ENCODE assay signal across 13 cellular contexts in the genomic region with DNA sequence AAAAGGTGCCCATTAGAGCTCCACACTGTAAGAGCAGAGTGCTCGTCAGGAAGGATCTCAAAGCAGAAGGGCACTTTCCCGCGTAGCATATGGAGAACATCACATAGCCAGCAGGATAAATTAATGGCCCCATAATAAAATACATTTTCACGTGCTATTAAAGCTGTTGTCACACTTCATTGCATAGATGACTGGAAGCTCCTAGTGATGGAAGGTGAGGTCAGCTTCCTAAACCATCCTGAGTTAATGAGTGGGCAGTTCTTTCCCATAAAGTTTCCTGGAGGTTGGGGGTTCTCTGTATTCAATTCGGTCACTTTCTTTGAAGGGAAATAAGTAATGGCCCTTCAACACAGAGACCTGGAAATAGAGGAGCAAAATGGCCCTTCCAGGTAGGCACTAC.
DNase-seq lines count a peak whose midpoint lies in the region; ATAC-seq and TF ChIP-seq lines count a peak whose summit lies in the region.
"Had no signal": no experiment of that assay in that cellular context is flagged by ENCODE, and none has a peak within 500 bp of the region (broad histone marks: within the 10 kb centered on the region; RNA-seq: fewer than 3 reads in every experiment).

No MANE protein-coding gene starts in this region.

- H3K4ac ChIP-seq in IMR-90 (ENCODE audit: low read depth, low read length), result peak overlapping the region; percentile 40; the same call in 1 of the 2 replicates

- intact Hi-C loops in IMR-90 (cut with micrococcal nuclease), result no loop called here
- intact Hi-C loops in thyroid gland (cut with DNase I), result no loop called here
- intact Hi-C loops in uterus (cut with DNase I; ENCODE audit: low total_unique reads), result no loop called here

- no peak overlapping the region for H2AK5ac ChIP-seq in IMR-90 (ENCODE audit: low read depth, low read length)

- H2BK120ac ChIP-seq in IMR-90 (ENCODE audit: low read depth, low read length), result peak overlapping the region; percentile 57

- peak overlapping the region; percentile 6; the same call in 1 of the 2 replicates for H2BK20ac ChIP-seq in IMR-90 (ENCODE audit: low read depth, low read length)

- no peaks in the 10 kb centered on the region for H3K36me3 ChIP-seq in IMR-90 (ENCODE audit: control insufficient read depth, insufficient read depth, low read length)
- no peaks in the 10 kb centered on the region for H3K36me3 ChIP-seq in kidney epithelial cell (ENCODE audit: control insufficient read depth, insufficient read depth, low read length)
- H3K36me3 ChIP-seq in thyroid gland, result no peaks in the 10 kb centered on the region
- no peaks in the 10 kb centered on the region for H3K36me3 ChIP-seq in uterus
- H3K36me3 ChIP-seq: HAP-1 had no signal

- H4K20me1 ChIP-seq in IMR-90 (ENCODE audit: insufficient read depth, low read length), result no peaks in the 10 kb centered on the region

- no peaks in the 10 kb centered on the region for H3K27me3 ChIP-seq in IMR-90 (ENCODE audit: control insufficient read depth, insufficient read depth, low read length)
- no peaks in the 10 kb centered on the region for H3K27me3 ChIP-seq in kidney epithelial cell (ENCODE audit: control insufficient read depth, insufficient read depth, low read length)
- H3K27me3 ChIP-seq in thyroid gland, result no peaks in the 10 kb centered on the region
- H3K27me3 ChIP-seq in uterus, result no peaks in the 10 kb centered on the region

- no peak for ATAC-seq in IMR-90 (ENCODE audit: low read depth)
- ATAC-seq: HepG2 had no signal

- no peak overlapping the region for H2AFZ ChIP-seq in IMR-90 (replicated peaks; ENCODE audit: low read length, poor library complexity)
- H2AFZ ChIP-seq: GM23248 had no signal

- H3K9me3 ChIP-seq in IMR-90 (ENCODE audit: control insufficient read depth, insufficient read depth, low read length), result no peaks in the 10 kb centered on the region
- H3K9me3 ChIP-seq in thyroid gland, result no peaks in the 10 kb centered on the region
- H3K9me3 ChIP-seq in uterus, result no peaks in the 10 kb centered on the region
- H3K9me3 ChIP-seq: Caco-2, HAP-1 had no signal

- no peak overlapping the region for H4K91ac ChIP-seq in IMR-90 (ENCODE audit: insufficient read depth, low read depth, low read length)

- no peaks in the 10 kb centered on the region for H3K9me1 ChIP-seq in IMR-90 (ENCODE audit: insufficient read depth, low read length)

- H3K4me3 ChIP-seq in IMR-90 (ENCODE audit: insufficient read depth, low read depth, low read length), result no peak overlapping the region
- no peak overlapping the region for H3K4me3 ChIP-seq in kidney epithelial cell (ENCODE audit: low read depth, low read length)
- H3K4me3 ChIP-seq in thyroid gland (replicated peaks in 1 of 3), result no peak overlapping the region
- H3K4me3 ChIP-seq in uterus, result no peak overlapping the region
- H3K4me3 ChIP-seq: GM23248, HAP-1 had no signal

- DNase-seq in IMR-90 (no peak), NCI-H69 (lab: John Stamatoyannopoulos, UW) (peak; percentile 45), kidney epithelial cell (ENCODE audit: low read depth) (peak; percentile 54), renal cortical epithelial cell (ENCODE audit: low read depth) (peak; percentile 49), thyroid gland (no peak), uterus (no peak)
- DNase-seq: ACHN; Caco-2; CD4-positive, alpha-beta T cell; GM23248 had no signal

- H3K4me1 ChIP-seq in IMR-90 (ENCODE audit: control insufficient read depth, insufficient read depth, low read length) (peaks cover 2% of the 10 kb centered on the region; the same call in 1 of the 2 replicates), thyroid gland (no peaks in the 10 kb centered on the region), uterus (no peaks in the 10 kb centered on the region)
- H3K4me1 ChIP-seq: Caco-2, HAP-1 had no signal

- H3K79me1 ChIP-seq in IMR-90 (ENCODE audit: low read depth in 1 of 2, low read length in 2 of 2), result no peaks in the 10 kb centered on the region

- no peak overlapping the region for H2BK15ac ChIP-seq in IMR-90 (ENCODE audit: low read depth, low read length)

- no TSS peak for BruUV-seq in IMR-90 (replicated peaks; lab: Mats Ljungman, UMichigan)

- no peak overlapping the region for H3K27ac ChIP-seq in IMR-90 (ENCODE audit: insufficient read depth, low read length)
- no peak overlapping the region for H3K27ac ChIP-seq in thyroid gland
- H3K27ac ChIP-seq in uterus, result no peak overlapping the region
- H3K27ac ChIP-seq: C4-2B, GM23248 had no signal

- dilution Hi-C loops in IMR-90 (cut with HindIII; ENCODE audit: low sequenced_read_pairs, unreplicated experiment), result no loop called here

- H3K23ac ChIP-seq in IMR-90 (ENCODE audit: low read depth, low read length), result no peak overlapping the region

- TF ChIP-seq RAD21 in IMR-90 (IDR thresholded peaks at IDR 0.05; ENCODE audit: low read length), result no peak

- H3K18ac ChIP-seq in IMR-90 (ENCODE audit: low read depth, low read length), result no peak overlapping the region

- POLR2A ChIA-PET in IMR-90 (lab: Charles Lee; ENCODE audit: unreplicated experiment), result no interaction called here

- CTCF ChIA-PET in IMR-90 (lab: Yijun Ruan, JAX), result interaction anchor here (1.2 kb wide), 2 partner anchors 8 to 14 kb away, joined by 3 read pairs; no protein-coding TSS in a partner anchor

- TF ChIP-seq POLR2A in IMR-90 (IDR thresholded peaks at IDR 0.05; ENCODE audit: low read depth, low read length), result no peak
- no peak for TF ChIP-seq POLR2A in thyroid gland (IDR thresholded peaks at IDR 0.05)
- no peak for TF ChIP-seq POLR2A in uterus (IDR thresholded peaks at IDR 0.05)

- TF ChIP-seq CTCF in IMR-90 (conservative IDR thresholded peaks at IDR 0.05; ENCODE audit: low read depth, low read length), result no peak
- TF ChIP-seq CTCF in kidney epithelial cell (IDR thresholded peaks at IDR 0.05; ENCODE audit: insufficient read depth, low read length, poor library complexity, severe bottlenecking), result no peak
- TF ChIP-seq CTCF in thyroid gland (IDR thresholded peaks at IDR 0.05), result no peak
- no peak for TF ChIP-seq CTCF in uterus (IDR thresholded peaks at IDR 0.05)

- no peak overlapping the region for H3K56ac ChIP-seq in IMR-90 (ENCODE audit: extremely low read depth, insufficient read depth, low read length)

- WGBS in IMR-90 (ENCODE audit: extremely low coverage in 2 of 2, insufficient read length in 1 of 2), 2 experiments, result no CpG with 5 or more reads among the region's 5 CpGs
- whole genome bisulfite sequencing in thyroid gland, 2 donors, result 90 to 94% methylated on average over 5 of the region's 5 CpGs

- peak overlapping the region; percentile 56 for H3K14ac ChIP-seq in IMR-90 (replicated peaks; ENCODE audit: low read depth, low read length)

- no peak overlapping the region for H3K9ac ChIP-seq in IMR-90 (ENCODE audit: low read depth, low read length)
- H3K9ac ChIP-seq: GM23248 had no signal

- in situ Hi-C loops in IMR-90 (cut with MboI; ENCODE audit: low sequenced_read_pairs), result no loop called here

- H4K5ac ChIP-seq in IMR-90 (ENCODE audit: low read depth, low read length), result no peak overlapping the region

- H2BK5ac ChIP-seq in IMR-90 (ENCODE audit: low read depth, low read length, poor library complexity, severe bottlenecking), result no peak overlapping the region

- H4K8ac ChIP-seq in IMR-90 (ENCODE audit: low read depth in 2 of 2, low read length in 2 of 2), result no peak overlapping the region

- H2AK9ac ChIP-seq in IMR-90 (replicated peaks; ENCODE audit: low read depth, low read length, poor library complexity), result no peak overlapping the region

- H3K4me2 ChIP-seq in IMR-90 (ENCODE audit: low read depth, low read length), result no peak overlapping the region

TF ChIP-seq in IMR-90, 13 proteins besides CTCF, POLR2A, EP300 and RAD21:
- TF ChIP-seq BHLHE40 (IDR thresholded peaks at IDR 0.05; ENCODE audit: low read depth, low read length), result no peak
- TF ChIP-seq, protein P1, sequence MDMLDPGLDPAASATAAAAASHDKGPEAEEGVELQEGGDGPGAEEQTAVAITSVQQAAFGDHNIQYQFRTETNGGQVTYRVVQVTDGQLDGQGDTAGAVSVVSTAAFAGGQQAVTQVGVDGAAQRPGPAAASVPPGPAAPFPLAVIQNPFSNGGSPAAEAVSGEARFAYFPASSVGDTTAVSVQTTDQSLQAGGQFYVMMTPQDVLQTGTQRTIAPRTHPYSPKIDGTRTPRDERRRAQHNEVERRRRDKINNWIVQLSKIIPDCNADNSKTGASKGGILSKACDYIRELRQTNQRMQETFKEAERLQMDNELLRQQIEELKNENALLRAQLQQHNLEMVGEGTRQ (IDR thresholded peaks at IDR 0.05; ENCODE audit: low read depth, low read length), result no peak
- TF ChIP-seq MXI1 (IDR thresholded peaks at IDR 0.05; ENCODE audit: borderline replicate concordance, low read depth, low read length), result no peak
- no peak for TF ChIP-seq RFX5 (IDR thresholded peaks at IDR 0.05; ENCODE audit: low read depth, low read length)
- no peak for TF ChIP-seq CEBPB (IDR thresholded peaks at IDR 0.05; ENCODE audit: low read depth, low read length)
- TF ChIP-seq, protein P2, sequence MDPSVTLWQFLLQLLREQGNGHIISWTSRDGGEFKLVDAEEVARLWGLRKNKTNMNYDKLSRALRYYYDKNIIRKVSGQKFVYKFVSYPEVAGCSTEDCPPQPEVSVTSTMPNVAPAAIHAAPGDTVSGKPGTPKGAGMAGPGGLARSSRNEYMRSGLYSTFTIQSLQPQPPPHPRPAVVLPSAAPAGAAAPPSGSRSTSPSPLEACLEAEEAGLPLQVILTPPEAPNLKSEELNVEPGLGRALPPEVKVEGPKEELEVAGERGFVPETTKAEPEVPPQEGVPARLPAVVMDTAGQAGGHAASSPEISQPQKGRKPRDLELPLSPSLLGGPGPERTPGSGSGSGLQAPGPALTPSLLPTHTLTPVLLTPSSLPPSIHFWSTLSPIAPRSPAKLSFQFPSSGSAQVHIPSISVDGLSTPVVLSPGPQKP (IDR thresholded peaks at IDR 0.05; ENCODE audit: borderline replicate concordance, low read depth, low read length), result no peak
- TF ChIP-seq NFE2L2 (IDR thresholded peaks at IDR 0.05; ENCODE audit: low read depth, low read length), result no peak
- no peak for TF ChIP-seq SMC3 (IDR thresholded peaks at IDR 0.05; ENCODE audit: low read depth, low read length)
- no peak for TF ChIP-seq CHD1 (IDR thresholded peaks at IDR 0.05; ENCODE audit: low read depth, low read length)
- TF ChIP-seq MAZ (IDR thresholded peaks at IDR 0.05; ENCODE audit: borderline replicate concordance, low read depth, low read length), result no peak

Comparison
In these comparisons a context has a peak if more than half of its experiments do, and no peak if none do; other contexts are left out.
1. DNase-seq: peak in NCI-H69 (single experiment), kidney epithelial cell (single experiment) and renal cortical epithelial cell (single experiment); none in IMR-90 (single experiment), thyroid gland (0 of 2) and uterus (0 of 2).